In the genomic region with DNA sequence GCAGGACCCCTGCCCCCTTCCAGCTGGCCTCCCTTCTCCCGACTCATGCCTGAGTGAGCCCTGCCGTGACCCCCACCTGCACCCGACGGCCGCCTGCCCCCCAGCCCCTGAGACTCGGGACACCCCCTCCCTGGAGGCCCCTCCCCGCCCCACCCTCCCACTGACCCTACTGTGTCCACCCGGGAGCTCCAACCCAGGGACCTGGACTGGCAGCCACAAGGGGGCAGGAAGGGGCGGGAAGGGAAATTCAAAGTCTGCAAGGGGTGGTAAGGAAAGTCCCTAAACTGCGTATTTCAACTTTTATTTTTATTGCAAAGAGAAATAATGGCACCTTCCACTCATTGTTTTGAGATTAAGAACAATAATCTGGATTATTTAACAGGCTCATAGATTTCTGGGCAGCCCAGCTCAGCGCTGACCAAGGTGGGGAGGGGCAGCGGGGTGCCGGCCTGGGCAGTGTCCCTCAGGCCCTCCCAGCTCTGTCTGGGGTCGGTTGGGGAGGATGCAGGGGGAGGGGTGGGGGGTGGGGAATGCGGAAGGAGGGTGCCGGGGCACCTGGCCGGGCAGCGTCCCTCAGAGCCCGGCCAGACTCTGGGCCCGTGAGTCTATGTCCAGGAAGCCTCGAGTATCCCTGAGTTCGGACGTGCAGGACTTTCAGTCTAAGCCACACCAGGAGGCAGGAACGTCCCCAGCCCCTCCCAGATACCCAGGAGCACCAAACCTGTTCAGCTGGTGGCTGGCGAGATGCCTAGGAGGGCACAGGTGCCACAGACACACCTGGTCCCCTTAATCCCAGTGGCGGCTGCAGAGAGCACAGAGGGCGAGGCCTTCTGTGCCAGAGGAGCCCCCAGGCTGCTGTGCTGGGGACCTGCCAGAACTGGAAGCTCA, we compare ENCODE assay signal across 6 cellular contexts. TPM values are rescaled to one million over a fixed set of nuclear protein-coding genes. Genes with fewer than 3 reads are reported as not detected.
DNase-seq lines count a peak whose midpoint lies in the region; ATAC-seq and TF ChIP-seq lines count a peak whose summit lies in the region.

No MANE protein-coding gene starts in this region.

- DNase-seq in DMS79 treated with DMSO at 0.1 percent for 48 hours (lab: John Stamatoyannopoulos, UW) = peak; percentile 96
- peak; percentile 89 for DNase-seq in NCI-H345 (lab: John Stamatoyannopoulos, UW)
- DNase-seq in endothelial cell (ENCODE audit: low spot score) = peak; percentile 61
- DNase-seq in stimulated activated naive CD8-positive, alpha-beta T cell treated with anti-CD3 and anti-CD28 coated beads, Interleukin-15, Interleukin-2, amounts not matched to agents 100 U/mL and 50 U/mL, for 24 hours = peak; percentile 48
- DNase-seq in stimulated activated CD4-positive, alpha-beta T cell treated with anti-CD3 and anti-CD28 coated beads, Interleukin-2, amount 100 ng/mL, for 48 hours = no peak

- no peaks in the 10 kb centered on the region for H3K36me3 Mint-ChIP-seq in endothelial cell (ENCODE audit: low read depth, unreplicated experiment)

- H3K27ac Mint-ChIP-seq in endothelial cell (ENCODE audit: unreplicated experiment) = no peak overlapping the region

- H3K4me1 Mint-ChIP-seq in endothelial cell (ENCODE audit: unreplicated experiment) = no peaks in the 10 kb centered on the region

- peak; percentile 46 for TF ChIP-seq CTCF in endothelial cell (IDR thresholded peaks at IDR 0.05; ENCODE audit: unreplicated experiment)

- peaks cover 1% of the 10 kb centered on the region for H3K27me3 Mint-ChIP-seq in endothelial cell (ENCODE audit: unreplicated experiment)

- ATAC-seq in stimulated activated naive CD8-positive, alpha-beta T cell treated with anti-CD3 and anti-CD28 coated beads, Interleukin-15, Interleukin-2, amounts not matched to agents 100 U/mL and 50 U/mL, for 24 hours = no peak
- no peak for ATAC-seq in GM18858 (IDR thresholded peaks at IDR 0.05; ENCODE audit: unreplicated experiment)

- no peak overlapping the region for H3K4me3 Mint-ChIP-seq in endothelial cell (ENCODE audit: unreplicated experiment)

- no peaks in the 10 kb centered on the region for H3K9me3 Mint-ChIP-seq in endothelial cell (ENCODE audit: unreplicated experiment)

RNA-seq across cellular contexts. Expression of gene PTK6, which starts 1.3 kb away (rescaled TPM):
- total RNA-seq in endothelial cell (ENCODE audit: unreplicated experiment) = not detected

RNA-seq across cellular contexts. Expression of gene SRMS, which starts 9.1 kb away (rescaled TPM):
- total RNA-seq in endothelial cell (ENCODE audit: unreplicated experiment) = not detected

RNA-seq across cellular contexts. Expression of gene FNDC11, which starts 15.5 kb away (rescaled TPM):
- total RNA-seq in endothelial cell (ENCODE audit: unreplicated experiment) = 1.3 TPM

RNA-seq across cellular contexts. Expression of gene PPDPF, which starts 17.9 kb away (rescaled TPM):
- 151 TPM for total RNA-seq in endothelial cell (ENCODE audit: unreplicated experiment)

RNA-seq across cellular contexts. Expression of gene HELZ2, which starts 35.6 kb away (rescaled TPM):
- 15.3 TPM for total RNA-seq in endothelial cell (ENCODE audit: unreplicated experiment)

Comparison
In these comparisons a context has a peak if more than half of its experiments do, and no peak if none do; other contexts are left out.
1. DNase-seq: peak in DMS79 treated with DMSO at 0.1 percent for 48 hours (single experiment), NCI-H345 (single experiment), endothelial cell (single experiment) and stimulated activated naive CD8-positive, alpha-beta T cell treated with anti-CD3 and anti-CD28 coated beads, Interleukin-15, Interleukin-2, amounts not matched to agents 100 U/mL and 50 U/mL, for 24 hours (single experiment); none in stimulated activated CD4-positive, alpha-beta T cell treated with anti-CD3 and anti-CD28 coated beads, Interleukin-2, amount 100 ng/mL, for 48 hours (0 of 2).